In genomic region chr19:28971011-28971410, GRCh38 we compare ENCODE assay signal across 22 cellular contexts.
DNase-seq lines count a peak whose midpoint lies in the region; ATAC-seq and TF ChIP-seq lines count a peak whose summit lies in the region.
"Had no signal": no experiment of that assay in that cellular context is flagged by ENCODE, and none has a peak within 500 bp of the region (broad histone marks: within the 10 kb centered on the region; RNA-seq: fewer than 3 reads in every experiment).

No MANE protein-coding gene starts in this region.

- no peaks in the 10 kb centered on the region for H3K36me3 ChIP-seq in IMR-90 (ENCODE audit: control insufficient read depth, insufficient read depth, low read length)
- no peaks in the 10 kb centered on the region for H3K36me3 ChIP-seq in testis (ENCODE audit: low read depth, missing control alignments)
- H3K36me3 ChIP-seq: Peyer's patch had no signal

- intact Hi-C loops in IMR-90 (cut with micrococcal nuclease) (no loop called here), testis (cut with DNase I; ENCODE audit: low total_unique reads) (no loop called here)

- no peaks in the 10 kb centered on the region for H3K27me3 Mint-ChIP-seq in chondrocyte (ENCODE audit: low read depth)

- no peak overlapping the region for H2BK15ac ChIP-seq in IMR-90 (ENCODE audit: low read depth, low read length)

- H3K9me3 ChIP-seq in IMR-90 (ENCODE audit: control insufficient read depth, insufficient read depth, low read length) (no peaks in the 10 kb centered on the region), testis (no peaks in the 10 kb centered on the region)
- H3K9me3 ChIP-seq: Peyer's patch had no signal

- POLR2A ChIA-PET in IMR-90 (lab: Charles Lee; ENCODE audit: unreplicated experiment): no interaction called here

- H3K4me3 Mint-ChIP-seq in chondrocyte (ENCODE audit: unreplicated experiment): no peak overlapping the region

- no peak overlapping the region for H3K27ac ChIP-seq in IMR-90 (ENCODE audit: insufficient read depth, low read length)
- no peak overlapping the region for H3K27ac ChIP-seq in testis
- H3K27ac ChIP-seq: C4-2B, Peyer's patch had no signal

- peak overlapping the region; percentile 1; the same call in 1 of the 2 replicates for H2BK20ac ChIP-seq in IMR-90 (ENCODE audit: low read depth, low read length)

- H2AK5ac ChIP-seq in IMR-90 (ENCODE audit: low read depth, low read length): no peak overlapping the region

- H2BK5ac ChIP-seq in IMR-90 (ENCODE audit: low read depth, low read length, poor library complexity, severe bottlenecking): no peak overlapping the region

- ATAC-seq in IMR-90 (ENCODE audit: low read depth): peak; percentile 65
- ATAC-seq: HepG2 had no signal

- no peak overlapping the region for H3K4me2 ChIP-seq in IMR-90 (ENCODE audit: low read depth, low read length)

- no peak overlapping the region for H3K56ac ChIP-seq in IMR-90 (ENCODE audit: extremely low read depth, insufficient read depth, low read length)

- no peak overlapping the region for H3K9ac ChIP-seq in IMR-90 (ENCODE audit: low read depth, low read length)

- no peak overlapping the region for H3K23ac ChIP-seq in IMR-90 (ENCODE audit: low read depth, low read length)

- H3K9me1 ChIP-seq in IMR-90 (ENCODE audit: insufficient read depth, low read length): no peaks in the 10 kb centered on the region; the same call in 1 of the 2 replicates

- no peak overlapping the region for H2BK120ac ChIP-seq in IMR-90 (ENCODE audit: low read depth, low read length)

- no peak overlapping the region for H3K4ac ChIP-seq in IMR-90 (ENCODE audit: low read depth, low read length)

- CTCF ChIA-PET in IMR-90 (lab: Yijun Ruan, JAX): no interaction called here

- no peak overlapping the region for H3K14ac ChIP-seq in IMR-90 (replicated peaks; ENCODE audit: low read depth, low read length)

- H3K9me3 Mint-ChIP-seq in chondrocyte (ENCODE audit: low read depth): no peaks in the 10 kb centered on the region

- no peaks in the 10 kb centered on the region for H3K4me1 ChIP-seq in IMR-90 (ENCODE audit: control insufficient read depth, insufficient read depth, low read length)
- peaks cover 4% of the 10 kb centered on the region for H3K4me1 ChIP-seq in testis
- H3K4me1 ChIP-seq: Peyer's patch had no signal

- H3K4me3 ChIP-seq in IMR-90 (ENCODE audit: insufficient read depth, low read depth, low read length) (no peak overlapping the region), testis (no peak overlapping the region)
- H3K4me3 ChIP-seq: Peyer's patch had no signal

- H4K20me1 ChIP-seq in IMR-90 (ENCODE audit: insufficient read depth, low read length): no peaks in the 10 kb centered on the region

- no peak for TF ChIP-seq RAD21 in IMR-90 (IDR thresholded peaks at IDR 0.05; ENCODE audit: low read length)

- H3K36me3 Mint-ChIP-seq in chondrocyte (ENCODE audit: low read depth): no peaks in the 10 kb centered on the region

- in situ Hi-C loops in IMR-90 (cut with MboI; ENCODE audit: low sequenced_read_pairs): no loop called here

- no peak overlapping the region for H4K8ac ChIP-seq in IMR-90 (ENCODE audit: low read depth in 2 of 2, low read length in 2 of 2)

- BruUV-seq in IMR-90 (replicated peaks; lab: Mats Ljungman, UMichigan): no TSS peak

- 21% methylated on average over 2 of the region's 7 CpGs; no CpG with 5 or more reads in 1 of the 2 experiments for WGBS in IMR-90 (ENCODE audit: extremely low coverage in 2 of 2, insufficient read length in 1 of 2), 2 experiments
- 34 to 42% methylated on average over 7 of the region's 7 CpGs for WGBS in testis, 2 donors

- TF ChIP-seq CTCF in IMR-90 (conservative IDR thresholded peaks at IDR 0.05; ENCODE audit: low read depth, low read length) (no peak), chondrocyte (IDR thresholded peaks at IDR 0.05) (no peak), testis (IDR thresholded peaks at IDR 0.05) (no peak)

- H2AK9ac ChIP-seq in IMR-90 (replicated peaks; ENCODE audit: low read depth, low read length, poor library complexity): no peak overlapping the region

- H3K27me3 ChIP-seq in IMR-90 (ENCODE audit: control insufficient read depth, insufficient read depth, low read length): no peaks in the 10 kb centered on the region
- H3K27me3 ChIP-seq in testis: no peaks in the 10 kb centered on the region
- H3K27me3 ChIP-seq: Peyer's patch had no signal

- H3K27ac Mint-ChIP-seq in chondrocyte (ENCODE audit: unreplicated experiment): peak overlapping the region; percentile 14

- peaks cover 45% of the 10 kb centered on the region for H3K4me1 Mint-ChIP-seq in chondrocyte (ENCODE audit: low read depth)

- H4K5ac ChIP-seq in IMR-90 (ENCODE audit: low read depth, low read length): no peak overlapping the region

- H2AFZ ChIP-seq in IMR-90 (replicated peaks; ENCODE audit: low read length, poor library complexity): peak overlapping the region; percentile 75

- H3K18ac ChIP-seq in IMR-90 (ENCODE audit: low read depth, low read length): no peak overlapping the region

- peak; percentile 34 for DNase-seq in IMR-90
- no peak for DNase-seq in chondrocyte (ENCODE audit: low spot score)
- DNase-seq in left kidney (ENCODE audit: low read depth, low spot score): peak; percentile 78
- DNase-seq in testis: peak; percentile 82
- DNase-seq in NCI-H226: no peak
- DNase-seq in NCI-H2081 treated with DMSO at 0.1 percent for 48 hours (lab: John Stamatoyannopoulos, UW): no peak
- no peak for DNase-seq in NCI-H1417 (lab: John Stamatoyannopoulos, UW)
- DNase-seq: AML-193; DMS79 treated with DMSO at 0.1 percent for 48 hours; GOT3; KG1; MV-4-11; NCI-H1436; NCI-H2029 treated with DMSO at 0.1 percent for 48 hours; NCI-H2171 treated with DMSO at 0.1 percent for 48 hours; NCI-H510A; NCI-H748 treated with DMSO at 0.1 percent for 48 hours; NK-92 treated with Interleukin-12 subunit alpha and Interleukin-12 subunit beta, amount 100 ng/mL, for 24 hours; Peyer's patch; Right ventricle myocardium superior had no signal

- dilution Hi-C loops in IMR-90 (cut with HindIII; ENCODE audit: low sequenced_read_pairs, unreplicated experiment): no loop called here

- H4K91ac ChIP-seq in IMR-90 (ENCODE audit: insufficient read depth, low read depth, low read length): no peak overlapping the region

- no peaks in the 10 kb centered on the region for H3K79me1 ChIP-seq in IMR-90 (ENCODE audit: low read depth in 1 of 2, low read length in 2 of 2)

- TF ChIP-seq POLR2A in IMR-90 (IDR thresholded peaks at IDR 0.05; ENCODE audit: low read depth, low read length) (no peak), testis (IDR thresholded peaks at IDR 0.05) (no peak)

TF ChIP-seq in IMR-90, 13 proteins besides CTCF, POLR2A, EP300 and RAD21:
- no peak for TF ChIP-seq CEBPB (IDR thresholded peaks at IDR 0.05; ENCODE audit: low read depth, low read length)
- no peak for TF ChIP-seq MAZ (IDR thresholded peaks at IDR 0.05; ENCODE audit: borderline replicate concordance, low read depth, low read length)
- no peak for TF ChIP-seq BHLHE40 (IDR thresholded peaks at IDR 0.05; ENCODE audit: low read depth, low read length)
- TF ChIP-seq RFX5 (IDR thresholded peaks at IDR 0.05; ENCODE audit: low read depth, low read length): no peak
- TF ChIP-seq NFE2L2 (IDR thresholded peaks at IDR 0.05; ENCODE audit: low read depth, low read length): no peak
- TF ChIP-seq MAFK (IDR thresholded peaks at IDR 0.05; ENCODE audit: low read depth, low read length): no peak
- no peak for TF ChIP-seq CHD1 (IDR thresholded peaks at IDR 0.05; ENCODE audit: low read depth, low read length)
- no peak for TF ChIP-seq RCOR1 (IDR thresholded peaks at IDR 0.05; ENCODE audit: insufficient replicate concordance, low read length)
- no peak for TF ChIP-seq USF2 (IDR thresholded peaks at IDR 0.05; ENCODE audit: low read depth, low read length)
- no peak for TF ChIP-seq FOS (IDR thresholded peaks at IDR 0.05; ENCODE audit: low read depth, low read length)
- TF ChIP-seq SMC3 (IDR thresholded peaks at IDR 0.05; ENCODE audit: low read depth, low read length): no peak

Comparison
In these comparisons a context has a peak if more than half of its experiments do, and no peak if none do; other contexts are left out.
1. DNase-seq: peak in IMR-90 (single experiment), left kidney (single experiment) and testis (single experiment); none in chondrocyte (single experiment), NCI-H226 (single experiment), NCI-H2081 treated with DMSO at 0.1 percent for 48 hours (single experiment) and NCI-H1417 (0 of 3).